1 cellular context compared by ENCODE assay signal in the genomic region with DNA sequence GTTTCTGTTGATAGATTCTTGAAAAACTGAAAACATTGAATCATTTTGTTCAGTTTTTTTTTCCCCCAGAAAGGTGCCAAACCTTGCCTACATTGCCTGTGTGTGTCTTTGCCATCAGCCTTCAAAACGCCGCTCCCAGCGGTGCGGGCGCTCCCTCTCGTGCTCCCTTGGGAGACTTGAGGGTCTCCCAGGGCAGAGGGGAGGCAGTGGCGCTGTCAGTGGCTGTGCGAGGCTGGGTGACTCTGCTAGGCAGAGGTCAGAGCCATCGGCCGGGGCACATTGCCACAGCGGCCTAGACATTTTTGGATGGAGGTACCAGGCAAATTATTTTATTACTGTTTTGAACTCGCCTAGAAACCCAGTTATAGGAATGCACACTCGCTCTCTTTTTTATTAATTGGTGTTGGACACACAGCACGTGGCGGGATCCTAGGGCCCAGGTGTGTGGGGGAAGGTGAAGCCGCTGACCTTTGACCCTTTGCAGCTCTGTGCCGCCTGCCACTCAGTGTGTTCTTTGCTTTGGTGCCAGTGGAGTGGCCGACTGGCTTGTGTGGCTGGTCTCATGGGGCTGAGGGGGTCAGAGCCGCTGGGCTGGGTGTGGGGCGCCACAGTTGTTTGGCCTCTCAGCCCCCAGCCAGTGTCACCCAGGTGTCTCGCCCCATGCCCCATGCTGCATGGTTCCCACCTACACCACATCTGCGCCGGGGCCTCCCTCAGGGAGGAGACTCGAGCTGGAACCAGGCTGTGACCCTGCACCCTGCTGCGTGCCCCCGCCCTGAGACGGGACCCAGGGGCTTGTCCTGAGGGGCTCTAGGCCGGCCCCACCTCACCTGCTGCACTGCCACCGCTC.
TF ChIP-seq lines count a peak whose summit lies in the region.

No MANE protein-coding gene starts in this region.

TF ChIP-seq in H1, 55 proteins besides CTCF, POLR2A, EP300 and RAD21 (continued from another document):
- TF ChIP-seq CEBPB (IDR thresholded peaks at IDR 0.05; ENCODE audit: low read depth, low read length) (no peak), BACH1 (IDR thresholded peaks at IDR 0.05; ENCODE audit: low read length) (no peak), CHD1 (IDR thresholded peaks at IDR 0.05; ENCODE audit: low read depth, low read length) (no peak), SP1 (IDR thresholded peaks at IDR 0.05; ENCODE audit: low read depth, low read length) (no peak), HDAC2 (IDR thresholded peaks at IDR 0.05; ENCODE audit: borderline replicate concordance in 1 of 2, low read depth in 2 of 2, low read length in 2 of 2) (no peak), SIRT6 (IDR thresholded peaks at IDR 0.05; ENCODE audit: low read length) (no peak), RXRA (IDR thresholded peaks at IDR 0.05; ENCODE audit: insufficient read depth, low read depth, low read length) (no peak), FOSL1 (IDR thresholded peaks at IDR 0.05; ENCODE audit: insufficient read depth, low read depth, low read length) (no peak), CHD2 (IDR thresholded peaks at IDR 0.05; ENCODE audit: low read length) (no peak), SP2 (IDR thresholded peaks at IDR 0.05; ENCODE audit: low read length) (no peak), EGR1 (IDR thresholded peaks at IDR 0.05; ENCODE audit: borderline replicate concordance, low read depth, low read length) (no peak), CTBP2 (IDR thresholded peaks at IDR 0.05; ENCODE audit: borderline replicate concordance, insufficient read depth, insufficient read length, low read length) (no peak), POLR2AphosphoS5 (IDR thresholded peaks at IDR 0.05; ENCODE audit: low read depth, low read length) (no peak), SP4 (IDR thresholded peaks at IDR 0.05; ENCODE audit: low read length) (no peak)
- TF ChIP-seq, protein P1, sequence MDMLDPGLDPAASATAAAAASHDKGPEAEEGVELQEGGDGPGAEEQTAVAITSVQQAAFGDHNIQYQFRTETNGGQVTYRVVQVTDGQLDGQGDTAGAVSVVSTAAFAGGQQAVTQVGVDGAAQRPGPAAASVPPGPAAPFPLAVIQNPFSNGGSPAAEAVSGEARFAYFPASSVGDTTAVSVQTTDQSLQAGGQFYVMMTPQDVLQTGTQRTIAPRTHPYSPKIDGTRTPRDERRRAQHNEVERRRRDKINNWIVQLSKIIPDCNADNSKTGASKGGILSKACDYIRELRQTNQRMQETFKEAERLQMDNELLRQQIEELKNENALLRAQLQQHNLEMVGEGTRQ (IDR thresholded peaks at IDR 0.05; ENCODE audit: low read length): no peak
- TF ChIP-seq, protein P2, sequence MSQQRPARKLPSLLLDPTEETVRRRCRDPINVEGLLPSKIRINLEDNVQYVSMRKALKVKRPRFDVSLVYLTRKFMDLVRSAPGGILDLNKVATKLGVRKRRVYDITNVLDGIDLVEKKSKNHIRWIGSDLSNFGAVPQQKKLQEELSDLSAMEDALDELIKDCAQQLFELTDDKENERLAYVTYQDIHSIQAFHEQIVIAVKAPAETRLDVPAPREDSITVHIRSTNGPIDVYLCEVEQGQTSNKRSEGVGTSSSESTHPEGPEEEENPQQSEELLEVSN (IDR thresholded peaks at IDR 0.05): no peak
- TF ChIP-seq, protein P3, sequence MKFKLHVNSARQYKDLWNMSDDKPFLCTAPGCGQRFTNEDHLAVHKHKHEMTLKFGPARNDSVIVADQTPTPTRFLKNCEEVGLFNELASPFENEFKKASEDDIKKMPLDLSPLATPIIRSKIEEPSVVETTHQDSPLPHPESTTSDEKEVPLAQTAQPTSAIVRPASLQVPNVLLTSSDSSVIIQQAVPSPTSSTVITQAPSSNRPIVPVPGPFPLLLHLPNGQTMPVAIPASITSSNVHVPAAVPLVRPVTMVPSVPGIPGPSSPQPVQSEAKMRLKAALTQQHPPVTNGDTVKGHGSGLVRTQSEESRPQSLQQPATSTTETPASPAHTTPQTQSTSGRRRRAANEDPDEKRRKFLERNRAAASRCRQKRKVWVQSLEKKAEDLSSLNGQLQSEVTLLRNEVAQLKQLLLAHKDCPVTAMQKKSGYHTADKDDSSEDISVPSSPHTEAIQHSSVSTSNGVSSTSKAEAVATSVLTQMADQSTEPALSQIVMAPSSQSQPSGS (IDR thresholded peaks at IDR 0.05; ENCODE audit: low read length): no peak
